Comparison of ENCODE assay signal across 2 cellular contexts in genomic region chr17:40727447-40728231, GRCh38.
TF ChIP-seq lines count a peak whose summit lies in the region.

No MANE protein-coding gene starts in this region.

TF ChIP-seq in liver, 16 proteins besides CTCF, POLR2A, EP300 and RAD21:
- TF ChIP-seq EGR1 (IDR thresholded peaks at IDR 0.05; ENCODE audit: low read depth in 2 of 2): no peak
- TF ChIP-seq ATF3 (IDR thresholded peaks at IDR 0.05): peak; percentile 82
- TF ChIP-seq ZBTB33 (IDR thresholded peaks at IDR 0.05): no peak
- TF ChIP-seq NR2F2 (IDR thresholded peaks at IDR 0.05): no peak
- no peak for TF ChIP-seq FOXA1 (IDR thresholded peaks at IDR 0.05)
- TF ChIP-seq HNF4G (IDR thresholded peaks at IDR 0.05): no peak
- peak in 1 of 2 donors; percentile 20 for TF ChIP-seq HNF4A (conservative IDR thresholded peaks at IDR 0.05)
- peak; percentile 44 for TF ChIP-seq YY1 (IDR thresholded peaks at IDR 0.05)
- no peak for TF ChIP-seq SP1 (IDR thresholded peaks at IDR 0.05)
- no peak for TF ChIP-seq GABPA (IDR thresholded peaks at IDR 0.05 in 1 of 2, conservative IDR thresholded peaks at IDR 0.05 in 1 of 2)
- no peak for TF ChIP-seq FOXA2 (IDR thresholded peaks at IDR 0.05)
- TF ChIP-seq JUND (IDR thresholded peaks at IDR 0.05): peak; percentile 56 to 94
- TF ChIP-seq MAX (IDR thresholded peaks at IDR 0.05): no peak
- peak; percentile 57 to 80 for TF ChIP-seq RXRA (IDR thresholded peaks at IDR 0.05)
- TF ChIP-seq TAF1 (conservative IDR thresholded peaks at IDR 0.05): no peak
- TF ChIP-seq REST (IDR thresholded peaks at IDR 0.05): no peak

TF ChIP-seq in HepG2, 621 proteins besides CTCF, POLR2A, EP300 and RAD21:
- TF ChIP-seq RNF219 (CRISPR knock-in tag; IDR thresholded peaks at IDR 0.05) (no peak), GABPB1 (CRISPR knock-in tag; IDR thresholded peaks at IDR 0.05) (no peak), TBX3 (IDR thresholded peaks at IDR 0.05; ENCODE audit: borderline replicate concordance) (no peak), ZNF446 (CRISPR knock-in tag; IDR thresholded peaks at IDR 0.05) (no peak), HOXD1 (CRISPR knock-in tag; IDR thresholded peaks at IDR 0.05) (no peak), HOXA7 (CRISPR knock-in tag; IDR thresholded peaks at IDR 0.05) (no peak), HBP1 (CRISPR knock-in tag; IDR thresholded peaks at IDR 0.05; ENCODE audit: low read depth) (no peak), ZNF343 (CRISPR knock-in tag; IDR thresholded peaks at IDR 0.05) (no peak), ZNF782 (CRISPR knock-in tag; IDR thresholded peaks at IDR 0.05; ENCODE audit: borderline replicate concordance) (no peak), CREBL2 (CRISPR knock-in tag; IDR thresholded peaks at IDR 0.05; ENCODE audit: borderline replicate concordance) (no peak), ZSCAN25 (CRISPR knock-in tag; IDR thresholded peaks at IDR 0.05) (no peak), PITX1 (CRISPR knock-in tag; IDR thresholded peaks at IDR 0.05) (no peak), ZSCAN22 (CRISPR knock-in tag; IDR thresholded peaks at IDR 0.05) (no peak)
TF ChIP-seq in HepG2: peak in this region for 0.
